Comparison of ENCODE assay signal across 9 cellular contexts in genomic region chr11:75813622-75814039, GRCh38. TPM values are rescaled to one million over a fixed set of nuclear protein-coding genes. Genes with fewer than 3 reads are reported as not detected.
DNase-seq lines count a peak whose midpoint lies in the region; ATAC-seq and TF ChIP-seq lines count a peak whose summit lies in the region.
"Had no signal": no experiment of that assay in that cellular context is flagged by ENCODE, and none has a peak within 500 bp of the region (broad histone marks: within the 10 kb centered on the region; RNA-seq: fewer than 3 reads in every experiment).

No MANE protein-coding gene starts in this region.

- H3K4me2 ChIP-seq in PC-3 (ENCODE audit: low read length) (peak overlapping the region; percentile 88), parathyroid adenoma (ENCODE audit: low read length) (peak overlapping the region; percentile 89)

- peak overlapping the region; percentile 64 for H3K27ac ChIP-seq in PC-3 (ENCODE audit: low read length)
- no peak overlapping the region for H3K27ac ChIP-seq in parathyroid adenoma

- POLR2A ChIA-PET in PC-3 (lab: Charles Lee; ENCODE audit: unreplicated experiment): interaction anchor here (0.6 kb wide), 3 partner anchors 14 to 486 kb away, joined by 6 to 23 read pairs (median 11); no protein-coding TSS in a partner anchor

- no peak for TF ChIP-seq CTCF in PC-3 (conservative IDR thresholded peaks at IDR 0.05; ENCODE audit: low read depth, low read length)
- TF ChIP-seq CTCF in epithelial cell of proximal tubule (conservative IDR thresholded peaks at IDR 0.05; ENCODE audit: low read depth, low read length): no peak
- no peak for TF ChIP-seq CTCF in parathyroid adenoma (IDR thresholded peaks at IDR 0.05)

- no peaks in the 10 kb centered on the region for H3K27me3 ChIP-seq in PC-3 (ENCODE audit: low read length)
- no peaks in the 10 kb centered on the region for H3K27me3 ChIP-seq in parathyroid adenoma (ENCODE audit: control insufficient read depth, insufficient read depth, low read length)

- intact Hi-C loops in PC-3 (cut with micrococcal nuclease): loop anchor here (2.0 to 10.0 kb wide), 3 partner anchors 53 to 631 kb away; partner anchors contain the start of gene EMSY

- DNase-seq in Daoy (ENCODE audit: low read depth): peak; percentile 51
- peak; percentile 77 for DNase-seq in PC-3
- no peak for DNase-seq in epithelial cell of proximal tubule (ENCODE audit: low read depth)
- no peak for DNase-seq in NCI-H1417 (lab: John Stamatoyannopoulos, UW)
- DNase-seq in activated effector memory CD4-positive, alpha-beta T cell treated with Interleukin-2 at 50 U/mL for 16 hours: no peak
- no peak for DNase-seq in NCI-H1694 (lab: John Stamatoyannopoulos, UW)
- DNase-seq: central memory CD4-positive, alpha-beta T cell had no signal

- H2AFZ ChIP-seq in PC-3 (ENCODE audit: low read length): 0 out of 2 replicates have a peak overlapping the region, but pooled peaks have one; percentile 93
- no peak overlapping the region for H2AFZ ChIP-seq in parathyroid adenoma

- H3K4me1 ChIP-seq in PC-3 (ENCODE audit: insufficient read depth, low read length) (peaks cover 36% of the 10 kb centered on the region), parathyroid adenoma (peaks cover 10% of the 10 kb centered on the region)

- H4K20me1 ChIP-seq in PC-3 (ENCODE audit: low read length): peaks cover 8% of the 10 kb centered on the region; the same call in 1 of the 2 replicates

- H3K79me2 ChIP-seq in PC-3 (ENCODE audit: low read length) (peaks cover 35% of the 10 kb centered on the region), parathyroid adenoma (peaks cover 19% of the 10 kb centered on the region)

- CTCF ChIA-PET in PC-3 (lab: Charles Lee): interaction anchor here (0.6 to 1.2 kb wide), 3 partner anchors 10 to 191 kb away, joined by 3 to 9 read pairs (median 4); no protein-coding TSS in a partner anchor

- H3K36me3 ChIP-seq in PC-3 (ENCODE audit: low read depth, low read length): no peaks in the 10 kb centered on the region
- no peaks in the 10 kb centered on the region for H3K36me3 ChIP-seq in parathyroid adenoma (ENCODE audit: control insufficient read depth, insufficient read depth, low read length)

- BruUV-seq in PC-3 (replicated peaks; lab: Mats Ljungman, UMichigan): no TSS peak

- H3F3A ChIP-seq in PC-3 (ENCODE audit: low read length, unreplicated experiment): no peaks in the 10 kb centered on the region

- H3K9ac ChIP-seq in PC-3 (ENCODE audit: low read length) (peak overlapping the region; percentile 83), parathyroid adenoma (no peak overlapping the region)

- H3K4me3 ChIP-seq in PC-3 (ENCODE audit: low read length) (peak overlapping the region; percentile 81), epithelial cell of proximal tubule (ENCODE audit: low read depth, low read length) (peak overlapping the region; percentile 92), parathyroid adenoma (ENCODE audit: low read depth, low read length) (peak overlapping the region; percentile 83)

- peak; percentile 3 for ATAC-seq in PC-3
- ATAC-seq in GM18511 (IDR thresholded peaks at IDR 0.05; ENCODE audit: unreplicated experiment): no peak

- no peaks in the 10 kb centered on the region for H3K9me2 ChIP-seq in PC-3 (replicated peaks; ENCODE audit: low read length)

- H3K9me3 ChIP-seq in PC-3 (ENCODE audit: low read length) (no peaks in the 10 kb centered on the region), parathyroid adenoma (ENCODE audit: control insufficient read depth, low read length) (no peaks in the 10 kb centered on the region)

RNA-seq across cellular contexts. Expression of gene UVRAG, which starts 1.4 kb away (rescaled TPM):
- 9.9 and 10.0 TPM in 2 replicates for total RNA-seq in Daoy (2014; rRNA removed; shearing (Covaris generic))
- total RNA-seq in PC-3 (2014; rRNA removed) (13.0 and 14.9 TPM in 2 replicates), epithelial cell of proximal tubule (6.1 and 7.4 TPM in 2 replicates)

RNA-seq across cellular contexts. Expression of gene DGAT2, which starts 45.1 kb away (rescaled TPM):
- total RNA-seq in Daoy (2014; rRNA removed; shearing (Covaris generic)): 9.4 and 19.3 TPM in 2 replicates
- total RNA-seq in PC-3 (2014; rRNA removed): 14.3 and 18.5 TPM in 2 replicates
- total RNA-seq in epithelial cell of proximal tubule: 1.8 and 2.0 TPM in 2 replicates

Comparison
In these comparisons a context has a peak if more than half of its experiments do, and no peak if none do; other contexts are left out.
1. DNase-seq: peak in Daoy (single experiment) and PC-3 (single experiment); none in epithelial cell of proximal tubule (single experiment), NCI-H1417 (0 of 3), activated effector memory CD4-positive, alpha-beta T cell treated with Interleukin-2 at 50 U/mL for 16 hours (single experiment) and NCI-H1694 (single experiment).
2. Peak in every context shown above with its lines, with median percentiles within 50 percentile points of each other: H3K4me3 ChIP-seq.